29 cellular contexts compared by ENCODE assay signal in the genomic region with DNA sequence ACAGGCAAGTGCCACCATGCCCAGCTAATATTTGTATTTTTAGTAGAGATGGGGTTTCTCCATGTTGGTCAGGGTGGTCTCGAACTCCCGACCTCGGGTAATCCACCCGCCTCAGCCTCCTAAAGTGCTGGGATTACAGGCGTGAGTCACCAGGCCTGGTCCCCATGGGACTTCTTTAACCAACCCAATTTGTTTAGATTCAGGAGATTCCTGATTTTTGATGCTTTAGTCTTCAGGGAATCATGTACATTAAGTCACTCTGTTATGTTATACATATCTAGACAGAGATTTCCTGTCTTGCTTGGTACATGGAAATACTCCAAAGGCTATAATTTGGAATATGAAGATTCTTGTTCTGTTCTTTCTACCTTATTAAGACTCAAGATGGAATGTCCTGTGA.
"Had no signal": no experiment of that assay in that cellular context is flagged by ENCODE, and none has a peak within 500 bp of the region (broad histone marks: within the 10 kb centered on the region; RNA-seq: fewer than 3 reads in every experiment).

No MANE protein-coding gene starts in this region.

- H3K36me3 Mint-ChIP-seq: natural killer cell treated with Interleukin-12 subunit alpha and Interleukin-12 subunit beta and Interleukin-15 and Interleukin-18, amount 100 ng/mL, for 72 hours had no signal

- H3K27ac Mint-ChIP-seq: mesothelial cell of epicardium; naive B cell; natural killer cell treated with Interleukin-12 subunit alpha and Interleukin-12 subunit beta and Interleukin-15 and Interleukin-18, amount 100 ng/mL, for 72 hours had no signal

- H3K4me3 Mint-ChIP-seq: mesothelial cell of epicardium; naive B cell; natural killer cell treated with Interleukin-12 subunit alpha and Interleukin-12 subunit beta and Interleukin-15 and Interleukin-18, amount 100 ng/mL, for 72 hours; neural crest cell; stimulated activated naive CD8-positive, alpha-beta T cell treated with anti-CD3 and anti-CD28 coated beads, Interleukin-15, amount 100 ng/mL, for 72 hours had no signal

- H3K36me3 ChIP-seq: neutrophil, suprapubic skin, uterus had no signal

- H3K4me1 Mint-ChIP-seq: mesothelial cell of epicardium; naive B cell; neural crest cell; stimulated activated naive CD8-positive, alpha-beta T cell treated with anti-CD3 and anti-CD28 coated beads, Interleukin-15, amount 100 ng/mL, for 72 hours had no signal

- H3K9me3 Mint-ChIP-seq: mesothelial cell of epicardium; naive B cell; natural killer cell treated with Interleukin-12 subunit alpha and Interleukin-12 subunit beta and Interleukin-15 and Interleukin-18, amount 100 ng/mL, for 72 hours; neural crest cell; stimulated activated naive CD8-positive, alpha-beta T cell treated with anti-CD3 and anti-CD28 coated beads, Interleukin-15, amount 100 ng/mL, for 72 hours had no signal

- H3K27ac ChIP-seq: coronary artery, esophagus squamous epithelium, gastroesophageal sphincter, heart left ventricle, hepatocyte, left lung, neutrophil, parathyroid adenoma, right lobe of liver, suprapubic skin, transverse colon, upper lobe of right lung, uterus had no signal

- H3K9ac ChIP-seq: parathyroid adenoma had no signal

- H3K4me3 ChIP-seq: coronary artery, esophagus squamous epithelium, gastroesophageal sphincter, heart left ventricle, hepatocyte, left lung, mucosa of descending colon, right lobe of liver, suprapubic skin, transverse colon, upper lobe of right lung, uterus had no signal

- H3K9me3 ChIP-seq: esophagus squamous epithelium, gastroesophageal sphincter, heart left ventricle, left lung, mucosa of descending colon, neutrophil, right lobe of liver, suprapubic skin, transverse colon, upper lobe of right lung, uterus had no signal

- DNase-seq: dermis blood vessel endothelial cell; effector memory CD4-positive, alpha-beta T cell; erythroblast; esophagus squamous epithelium; heart left ventricle; left cardiac atrium; left lung; mesenchymal stem cell; mucosa of descending colon; naive B cell; right lobe of liver; small intestine; stimulated activated CD4-positive, alpha-beta T cell treated with anti-CD3 and anti-CD28 coated beads, Interleukin-15, amount 100 ng/mL, for 24 hours; stimulated activated CD4-positive, alpha-beta T cell treated with anti-CD3 and anti-CD28 coated beads, Interleukin-2, amount 100 ng/mL, for 48 hours; stimulated activated naive CD4-positive, alpha-beta T cell; stimulated activated naive CD8-positive, alpha-beta T cell treated with anti-CD3 and anti-CD28 coated beads, Interleukin-15, amount 100 ng/mL, for 72 hours; transverse colon; upper lobe of right lung; uterus had no signal

- H3K27me3 Mint-ChIP-seq: naive B cell; natural killer cell treated with Interleukin-12 subunit alpha and Interleukin-12 subunit beta and Interleukin-15 and Interleukin-18, amount 100 ng/mL, for 72 hours; progenitor cell of endocrine pancreas; stimulated activated naive CD8-positive, alpha-beta T cell treated with anti-CD3 and anti-CD28 coated beads, Interleukin-15, amount 100 ng/mL, for 72 hours had no signal
